16 cellular contexts compared by ENCODE assay signal in the genomic region with DNA sequence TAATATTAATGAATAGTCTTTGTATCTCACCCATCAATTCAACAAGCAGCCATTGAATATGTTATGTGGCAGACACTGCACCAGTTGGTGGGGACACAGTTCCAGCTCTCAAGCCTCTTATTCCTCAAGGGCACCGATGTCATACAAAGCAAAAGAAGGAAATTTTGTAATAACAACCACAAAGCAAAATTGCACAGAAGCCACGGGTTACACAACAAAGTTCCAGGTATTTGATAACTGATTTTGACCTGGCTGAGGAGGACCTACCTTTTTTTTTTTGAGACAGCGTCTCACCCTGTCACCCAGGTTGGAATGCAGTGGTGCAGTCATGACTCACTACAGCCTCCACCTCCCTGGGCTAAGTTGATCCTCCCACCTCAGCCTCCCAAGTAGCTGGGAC.
"Had no signal": no experiment of that assay in that cellular context is flagged by ENCODE, and none has a peak within 500 bp of the region (broad histone marks: within the 10 kb centered on the region; RNA-seq: fewer than 3 reads in every experiment).

No MANE protein-coding gene starts in this region.

- H3K4me3 Mint-ChIP-seq: activated CD4-positive, alpha-beta T cell treated with anti-CD3 and anti-CD28 coated beads, Interleukin-2, amount 10 ng/mL, durations not matched to agents 7 days and 5 days; activated naive CD8-positive, alpha-beta T cell treated with anti-CD3 and anti-CD28 coated beads for 36 hours; activated T-cell treated with anti-CD3 and anti-CD28 coated beads, Interleukin-2, amount 50 U/mL, for 72 hours; mesothelial cell of epicardium had no signal

- H3K4me3 ChIP-seq: lower lobe of right lung, ovary had no signal

- H3K9me3 Mint-ChIP-seq: activated T-cell treated with anti-CD3 and anti-CD28 coated beads, Interleukin-2, amount 50 U/mL, for 72 hours had no signal

- H3K27ac ChIP-seq: brain microvascular endothelial cell, lower lobe of right lung, ovary had no signal

- H3K27me3 Mint-ChIP-seq: activated CD4-positive, alpha-beta T cell treated with anti-CD3 and anti-CD28 coated beads, Interleukin-2, amount 10 ng/mL, durations not matched to agents 7 days and 5 days; activated naive CD8-positive, alpha-beta T cell treated with anti-CD3 and anti-CD28 coated beads for 36 hours had no signal

- H3K9me3 ChIP-seq: lower lobe of right lung, ovary had no signal

- H3K27me3 ChIP-seq: brain microvascular endothelial cell, ovary had no signal

- H3K36me3 ChIP-seq: brain microvascular endothelial cell, lower lobe of right lung, ovary had no signal

- ATAC-seq: activated T-cell treated with anti-CD3 and anti-CD28 coated beads, Interleukin-2, amount 50 U/mL, for 72 hours; lower lobe of right lung had no signal

- DNase-seq: activated CD4-positive, alpha-beta T cell treated with anti-CD3 and anti-CD28 coated beads, Interleukin-2, amount 10 ng/mL, durations not matched to agents 7 days and 5 days; activated CD8-positive, alpha-beta memory T cell treated with anti-CD3 and anti-CD28 coated beads, Interleukin-2, amount 50 U/mL, for 48 hours; activated gamma-delta T cell; activated naive CD8-positive, alpha-beta T cell treated with anti-CD3 and anti-CD28 coated beads for 36 hours; activated T-cell treated with anti-CD3 and anti-CD28 coated beads, Interleukin-2, amount 50 U/mL, for 72 hours; amygdala; brain microvascular endothelial cell; cortex of kidney; effector CD4-positive, alpha-beta T cell; foreskin melanocyte; head of caudate nucleus; kidney glomerular epithelial cell; lower lobe of right lung; ovary; stimulated activated CD4-positive, alpha-beta T cell treated with anti-CD3 and anti-CD28 coated beads, Interleukin-2, amount 100 ng/mL, for 24 hours had no signal

- H3K27ac Mint-ChIP-seq: activated CD4-positive, alpha-beta T cell treated with anti-CD3 and anti-CD28 coated beads, Interleukin-2, amount 10 ng/mL, durations not matched to agents 7 days and 5 days; activated naive CD8-positive, alpha-beta T cell treated with anti-CD3 and anti-CD28 coated beads for 36 hours; activated T-cell treated with anti-CD3 and anti-CD28 coated beads, Interleukin-2, amount 50 U/mL, for 72 hours; mesothelial cell of epicardium had no signal
